Comparison of ENCODE assay signal across 6 cellular contexts in the genomic region with DNA sequence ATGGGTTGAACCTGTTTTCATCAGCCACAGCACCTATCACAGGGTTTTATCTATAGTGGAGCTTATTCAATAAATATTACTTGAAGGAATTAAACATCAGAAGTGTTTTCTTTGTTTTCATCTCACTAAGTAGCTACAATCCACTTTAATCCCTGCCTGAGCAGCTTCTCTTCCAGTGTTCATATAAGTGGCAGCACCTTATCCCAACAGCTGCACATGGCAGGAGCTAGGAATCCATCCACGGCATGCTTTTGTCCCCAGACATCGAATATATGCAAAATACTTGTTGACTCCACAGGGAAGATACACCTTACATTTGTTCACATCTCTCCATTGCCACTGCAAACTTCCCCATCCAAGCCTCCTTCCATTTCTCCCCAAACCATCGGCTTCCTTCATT.
"Had no signal": no experiment of that assay in that cellular context is flagged by ENCODE, and none has a peak within 500 bp of the region (broad histone marks: within the 10 kb centered on the region; RNA-seq: fewer than 3 reads in every experiment).

No MANE protein-coding gene starts in this region.

- H3K4me3 Mint-ChIP-seq: GM23338, H9, IgD-negative memory B cell had no signal

- H3K27me3 Mint-ChIP-seq: IgD-negative memory B cell had no signal

- H3K36me3 Mint-ChIP-seq: IgD-negative memory B cell had no signal

- DNase-seq: H9, HCEC 1CT had no signal

- H3K4me1 Mint-ChIP-seq: IgD-negative memory B cell had no signal

- ATAC-seq: GM23338, HepG2 had no signal

- H3K27ac ChIP-seq: HL-60 had no signal

- H3K4me3 ChIP-seq: GM23338 had no signal

- H3K27ac Mint-ChIP-seq: GM23338, H9, IgD-negative memory B cell had no signal

- H3K9me3 Mint-ChIP-seq: GM23338, H9, IgD-negative memory B cell had no signal
